In genomic region chr19:40701758-40702157, GRCh38 we compare ENCODE assay signal across 14 cellular contexts. TPM values are rescaled to one million over a fixed set of nuclear protein-coding genes. Genes with fewer than 3 reads are reported as not detected.
DNase-seq lines count a peak whose midpoint lies in the region; ATAC-seq and TF ChIP-seq lines count a peak whose summit lies in the region.
"Had no signal": no experiment of that assay in that cellular context is flagged by ENCODE, and none has a peak within 500 bp of the region (broad histone marks: within the 10 kb centered on the region; RNA-seq: fewer than 3 reads in every experiment).

No MANE protein-coding gene starts in this region.

- DNase-seq in glutamatergic neuron (no peak), sigmoid colon (no peak)
- DNase-seq in activated naive CD4-positive, alpha-beta T cell (lab: John Stamatoyannopoulos, UW), result no peak
- DNase-seq in CD4-positive, alpha-beta memory T cell, result no peak
- DNase-seq: CD8-positive, alpha-beta memory T cell; DND-41; GDM1; HCEC 1CT had no signal

- H3K36me3 Mint-ChIP-seq in glutamatergic neuron (ENCODE audit: unreplicated experiment), result peaks cover 5% of the 10 kb centered on the region
- H3K36me3 Mint-ChIP-seq in CD4-positive, alpha-beta memory T cell, result peaks cover 29 to 42% of the 10 kb centered on the region in 2 donors

- intact Hi-C loops in sigmoid colon (cut with DNase I), result loop anchor here (2.0 kb wide), 1 partner anchor 39 kb away; no protein-coding TSS in a partner anchor
- intact Hi-C loops in CD4-positive, alpha-beta memory T cell (cut with micrococcal nuclease), result no loop called here

- H3K27ac ChIP-seq in angular gyrus (ENCODE audit: low read depth, low read length) (peak overlapping the region; percentile 79), sigmoid colon (peak overlapping the region in 3 of 4 donors; percentile 69 to 75 (median 73))
- H3K27ac ChIP-seq in CD4-positive, alpha-beta memory T cell (ENCODE audit: low read depth, low read length), result no peak overlapping the region
- H3K27ac ChIP-seq: C4-2B had no signal

- no peak for TF ChIP-seq POLR2A in sigmoid colon (IDR thresholded peaks at IDR 0.05)

- no peak for ATAC-seq in HG03342 (IDR thresholded peaks at IDR 0.05; ENCODE audit: unreplicated experiment)

- H3K27me3 Mint-ChIP-seq in glutamatergic neuron (ENCODE audit: unreplicated experiment), result peaks cover 2% of the 10 kb centered on the region
- no peaks in the 10 kb centered on the region for H3K27me3 Mint-ChIP-seq in CD4-positive, alpha-beta memory T cell
- H3K27me3 Mint-ChIP-seq: CD8-positive, alpha-beta memory T cell had no signal

- TF ChIP-seq CTCF in glutamatergic neuron (IDR thresholded peaks at IDR 0.05; ENCODE audit: partially characterized antibody, unreplicated experiment), result no peak
- no peak for TF ChIP-seq CTCF in sigmoid colon (IDR thresholded peaks at IDR 0.05)

- H3K4me3 ChIP-seq in sigmoid colon, result no peak overlapping the region
- no peak overlapping the region for H3K4me3 ChIP-seq in CD4-positive, alpha-beta memory T cell (ENCODE audit: low read length in 2 of 2)
- H3K4me3 ChIP-seq: A549 had no signal

- 94 to 97% methylated on average over 6 of the region's 6 CpGs for WGBS in sigmoid colon, 2 donors

- no peaks in the 10 kb centered on the region for H3K9me3 ChIP-seq in sigmoid colon
- no peaks in the 10 kb centered on the region for H3K9me3 ChIP-seq in CD4-positive, alpha-beta memory T cell (ENCODE audit: control insufficient read depth in 1 of 2, low read length in 2 of 2)
- H3K9me3 ChIP-seq: A549, BE2C, Caco-2 had no signal

- POLR2A ChIA-PET in CD4-positive, alpha-beta memory T cell (lab: Charles Lee; ENCODE audit: partially characterized antibody), result interaction anchor here (0.6 kb wide), 1 partner anchor 86 kb away, joined by 3 read pairs; no protein-coding TSS in a partner anchor

- H3K27me3 ChIP-seq in sigmoid colon, result no peaks in the 10 kb centered on the region
- no peaks in the 10 kb centered on the region for H3K27me3 ChIP-seq in CD4-positive, alpha-beta memory T cell (ENCODE audit: insufficient read depth, low read length)
- H3K27me3 ChIP-seq: BE2C had no signal

- peaks cover 0 to 19% (median 10%) of the 10 kb centered on the region in 4 donors for H3K4me1 ChIP-seq in sigmoid colon
- no peaks in the 10 kb centered on the region for H3K4me1 ChIP-seq in CD4-positive, alpha-beta memory T cell (ENCODE audit: insufficient read depth, low read length)
- H3K4me1 ChIP-seq: BE2C, Caco-2 had no signal

- no peak overlapping the region for H3K4me3 Mint-ChIP-seq in glutamatergic neuron (ENCODE audit: unreplicated experiment)
- no peak overlapping the region for H3K4me3 Mint-ChIP-seq in CD4-positive, alpha-beta memory T cell
- H3K4me3 Mint-ChIP-seq: CD8-positive, alpha-beta memory T cell had no signal

- peaks cover 12% of the 10 kb centered on the region for H3K4me1 Mint-ChIP-seq in glutamatergic neuron (ENCODE audit: low read depth, unreplicated experiment)
- H3K4me1 Mint-ChIP-seq in CD4-positive, alpha-beta memory T cell, result no peaks in the 10 kb centered on the region
- H3K4me1 Mint-ChIP-seq: CD8-positive, alpha-beta memory T cell had no signal

- peaks cover 3% of the 10 kb centered on the region for H3K9me3 Mint-ChIP-seq in glutamatergic neuron (ENCODE audit: unreplicated experiment)
- H3K9me3 Mint-ChIP-seq in CD4-positive, alpha-beta memory T cell, result no peaks in the 10 kb centered on the region
- H3K9me3 Mint-ChIP-seq: CD8-positive, alpha-beta memory T cell had no signal

- peaks cover 14 to 87% (median 31%) of the 10 kb centered on the region in 4 donors for H3K36me3 ChIP-seq in sigmoid colon
- H3K36me3 ChIP-seq in CD4-positive, alpha-beta memory T cell (ENCODE audit: insufficient read depth, low read length), result peaks cover 42% of the 10 kb centered on the region

- peak overlapping the region; percentile 82 for H3K27ac Mint-ChIP-seq in glutamatergic neuron (ENCODE audit: unreplicated experiment)
- no peak overlapping the region for H3K27ac Mint-ChIP-seq in CD4-positive, alpha-beta memory T cell

- CTCF ChIA-PET in CD4-positive, alpha-beta memory T cell (lab: Charles Lee; ENCODE audit: partially characterized antibody), result no interaction called here

- TF ChIP-seq EP300 in sigmoid colon (IDR thresholded peaks at IDR 0.05), result no peak

RNA-seq across cellular contexts. Expression of gene NUMBL, which starts 11.3 kb away (rescaled TPM):
- total RNA-seq in glutamatergic neuron (ENCODE audit: unreplicated experiment), result 250 TPM
- 10 to 100 TPM; 21.9 to 38.2 (median 25.0) TPM for total RNA-seq in sigmoid colon
- polyA plus RNA-seq in sigmoid colon, result 10 to 100 TPM in 1 of 3 donors, 1 to 10 TPM in 2; 3.0 to 13.7 (median 9.6) TPM
- 10 to 100 TPM; 15.8 to 20.2 TPM for total RNA-seq in CD4-positive, alpha-beta memory T cell
- 1 to 10 TPM in 1 of 2 donors, under 1 TPM in 1; 0.35 to 1.6 TPM for polyA plus RNA-seq in CD4-positive, alpha-beta memory T cell

RNA-seq across cellular contexts. Expression of gene COQ8B, which starts 14.9 kb away (rescaled TPM):
- total RNA-seq in glutamatergic neuron (ENCODE audit: unreplicated experiment) (49.9 TPM), sigmoid colon (10 to 100 TPM; 33.2 to 59.3 (median 39.2) TPM)
- 10 to 100 TPM; 24.7 to 54.4 (median 27.0) TPM for polyA plus RNA-seq in sigmoid colon
- 10 to 100 TPM; 48.0 to 54.7 TPM for total RNA-seq in CD4-positive, alpha-beta memory T cell
- 10 to 100 TPM; 20.2 to 20.4 TPM for polyA plus RNA-seq in CD4-positive, alpha-beta memory T cell

RNA-seq across cellular contexts. Expression of gene ITPKC, which starts 15.2 kb away (rescaled TPM):
- 13.8 TPM for total RNA-seq in glutamatergic neuron (ENCODE audit: unreplicated experiment)
- 10 to 100 TPM; 17.7 to 39.6 (median 23.1) TPM for total RNA-seq in sigmoid colon
- polyA plus RNA-seq in sigmoid colon, result 10 to 100 TPM; 17.4 to 27.0 (median 25.9) TPM
- 10 to 100 TPM in 1 of 2 experiments, 1 to 10 TPM in 1; 8.1 to 10.2 TPM for total RNA-seq in CD4-positive, alpha-beta memory T cell
- 1 to 10 TPM; 1.9 to 7.2 TPM for polyA plus RNA-seq in CD4-positive, alpha-beta memory T cell

RNA-seq across cellular contexts. Expression of gene ACTMAP, which starts 48.5 kb away (rescaled TPM):
- 20.7 TPM for total RNA-seq in glutamatergic neuron (ENCODE audit: unreplicated experiment)
- total RNA-seq in sigmoid colon, result 1 to 10 TPM; 1.8 to 5.3 (median 3.0) TPM
- polyA plus RNA-seq in sigmoid colon, result 10 to 100 TPM in 1 of 3 donors, 1 to 10 TPM in 2; 6.0 to 11.0 (median 6.6) TPM
- total RNA-seq in CD4-positive, alpha-beta memory T cell, result 1 to 10 TPM; 5.2 to 5.5 TPM
- polyA plus RNA-seq in CD4-positive, alpha-beta memory T cell, result 1 to 10 TPM in 1 of 2 donors, under 1 TPM in 1; 0.26 to 2.8 TPM

RNA-seq across cellular contexts. Expression of gene SNRPA, which starts 49.2 kb away (rescaled TPM):
- total RNA-seq in glutamatergic neuron (ENCODE audit: unreplicated experiment) (70.3 TPM), sigmoid colon (10 to 100 TPM; 43.2 to 60.1 (median 54.0) TPM)
- polyA plus RNA-seq in sigmoid colon, result 10 to 100 TPM; 19.2 to 76.1 (median 37.2) TPM
- total RNA-seq in CD4-positive, alpha-beta memory T cell, result 10 to 100 TPM; 93.3 to 95.7 TPM
- 10 to 100 TPM; 48.8 to 63.9 TPM for polyA plus RNA-seq in CD4-positive, alpha-beta memory T cell
